ENCODE assay signal across 40 cellular contexts in the genomic region with DNA sequence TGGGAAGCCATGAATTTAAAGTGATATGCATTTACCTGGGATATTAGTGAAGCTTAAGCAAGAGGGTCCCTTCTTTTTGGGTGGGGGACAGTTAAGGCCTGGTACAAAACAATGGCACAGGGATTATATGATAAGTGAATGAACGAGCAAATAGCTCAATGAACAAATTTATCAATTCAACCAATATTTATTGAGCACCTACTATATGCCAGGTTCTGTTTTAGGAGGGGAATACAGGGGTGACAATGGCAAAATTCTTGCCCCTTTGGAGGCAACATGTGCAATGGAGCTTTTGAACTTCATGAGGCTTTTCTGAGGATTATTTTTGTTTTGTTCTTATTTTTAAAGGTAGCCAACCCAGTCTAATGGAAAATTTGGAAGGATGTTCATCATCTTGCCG.
"Had no signal": no experiment of that assay in that cellular context is flagged by ENCODE, and none has a peak within 500 bp of the region (broad histone marks: within the 10 kb centered on the region; RNA-seq: fewer than 3 reads in every experiment).

No MANE protein-coding gene starts in this region.

- H3K27ac ChIP-seq: adrenal gland, ascending aorta, body of pancreas, brain microvascular endothelial cell, breast epithelium, cardiac muscle cell had no signal

- H3K4me3 ChIP-seq: adrenal gland, ascending aorta, body of pancreas, breast epithelium, cardiac muscle cell had no signal

- H3K4me3 Mint-ChIP-seq: activated naive CD4-positive, alpha-beta T cell treated with anti-CD3 and anti-CD28 coated beads for 36 hours; activated naive CD4-positive, alpha-beta T cell treated with anti-CD3 and anti-CD28 coated beads, Interleukin-2, amount 10 ng/mL, durations not matched to agents 7 days and 5 days; activated naive CD4-positive, alpha-beta T cell treated with anti-CD3 and anti-CD28 coated beads, Interleukin-2, amount 50 U/mL, for 24 hours; activated naive CD8-positive, alpha-beta T cell; activated naive CD8-positive, alpha-beta T cell treated with anti-CD3 and anti-CD28 coated beads for 36 hours; activated naive CD8-positive, alpha-beta T cell treated with anti-CD3 and anti-CD28 coated beads, Interleukin-2, amount 10 ng/mL, durations not matched to agents 7 days and 5 days; activated naive CD8-positive, alpha-beta T cell treated with anti-CD3 and anti-CD28 coated beads, Interleukin-2, amount 50 U/mL, for 24 hours; activated T-cell treated with anti-CD3 and anti-CD28 coated beads, Interleukin-2, amount 50 U/mL, for 24 hours; activated T-cell treated with anti-CD3 and anti-CD28 coated beads, Interleukin-2, amount 50 U/mL, for 4 hours; activated T-cell treated with anti-CD3 and anti-CD28 coated beads, Interleukin-2, amount 50 U/mL, for 72 hours; activated T-helper 1 cell treated with anti-CD3 and anti-CD28 coated beads, Interleukin-12 subunit alpha, Interleukin-12 subunit beta, Interleukin-2, Interleukin-4 antibody, amounts not matched to agents 30 ng/mL and 10 ng/mL and 1 ng/mL, durations not matched to agents 14 hours and 24 hours and 36 hours; activated T-helper 17 cell treated with anti-CD3 and anti-CD28 coated beads, Interleukin-2, amount 50 U/mL, for 72 hours; central memory CD8-positive, alpha-beta T cell had no signal

- H3K4me1 Mint-ChIP-seq: activated naive CD4-positive, alpha-beta T cell treated with anti-CD3 and anti-CD28 coated beads, Interleukin-2, amount 10 ng/mL, durations not matched to agents 7 days and 5 days; activated naive CD4-positive, alpha-beta T cell treated with anti-CD3 and anti-CD28 coated beads, Interleukin-2, amount 50 U/mL, for 24 hours; activated T-helper 17 cell treated with anti-CD3 and anti-CD28 coated beads, Interleukin-2, amount 50 U/mL, for 72 hours; central memory CD8-positive, alpha-beta T cell had no signal

- H3K9me3 Mint-ChIP-seq: activated naive CD4-positive, alpha-beta T cell treated with anti-CD3 and anti-CD28 coated beads for 36 hours; activated naive CD4-positive, alpha-beta T cell treated with anti-CD3 and anti-CD28 coated beads, Interleukin-2, amount 10 ng/mL, durations not matched to agents 7 days and 5 days; activated naive CD4-positive, alpha-beta T cell treated with anti-CD3 and anti-CD28 coated beads, Interleukin-2, amount 50 U/mL, for 24 hours; activated naive CD4-positive, alpha-beta T cell treated with anti-CD3 and anti-CD28 coated beads, Interleukin-2, amount 50 U/mL, for 72 hours; activated naive CD8-positive, alpha-beta T cell treated with anti-CD3 and anti-CD28 coated beads for 36 hours; activated naive CD8-positive, alpha-beta T cell treated with anti-CD3 and anti-CD28 coated beads, Interleukin-2, amount 50 U/mL, for 24 hours; activated T-cell treated with anti-CD3 and anti-CD28 coated beads, Interleukin-2, amount 50 U/mL, for 24 hours; activated T-cell treated with anti-CD3 and anti-CD28 coated beads, Interleukin-2, amount 50 U/mL, for 4 hours; activated T-cell treated with anti-CD3 and anti-CD28 coated beads, Interleukin-2, amount 50 U/mL, for 72 hours; activated T-helper 1 cell treated with anti-CD3 and anti-CD28 coated beads, Interleukin-12 subunit alpha, Interleukin-12 subunit beta, Interleukin-2, Interleukin-4 antibody, amounts not matched to agents 30 ng/mL and 10 ng/mL and 1 ng/mL, durations not matched to agents 14 hours and 24 hours and 36 hours; activated T-helper 17 cell treated with anti-CD3 and anti-CD28 coated beads, Interleukin-2, amount 50 U/mL, for 72 hours; activated T-helper 2 cell treated with anti-CD3 and anti-CD28 coated beads, Interferon-gamma antibody, Interleukin-2, Interleukin-4, amounts not matched to agents 10 μg/mL and 5 μg/mL and 100 μg/mL, durations not matched to agents 14 hours and 24 hours and 36 hours; central memory CD8-positive, alpha-beta T cell had no signal

- DNase-seq: activated effector memory CD4-positive, alpha-beta T cell treated with anti-CD3 and anti-CD28 coated beads, Interleukin-2, amount 50 U/mL, for 16 hours; activated effector memory CD4-positive, alpha-beta T cell treated with Interleukin-2 at 50 U/mL for 16 hours; activated gamma-delta T cell; activated gamma-delta T cell treated with Interleukin-2 at 50 U/mL for 16 hours; activated naive CD4-positive, alpha-beta T cell; activated naive CD4-positive, alpha-beta T cell treated with anti-CD3 and anti-CD28 coated beads for 36 hours; activated naive CD4-positive, alpha-beta T cell treated with anti-CD3 and anti-CD28 coated beads, Interleukin-2, amount 10 ng/mL, durations not matched to agents 7 days and 5 days; activated naive CD4-positive, alpha-beta T cell treated with anti-CD3 and anti-CD28 coated beads, Interleukin-2, amount 50 U/mL, for 16 hours; activated naive CD4-positive, alpha-beta T cell treated with Interleukin-2 at 50 U/mL for 16 hours; activated naive CD8-positive, alpha-beta T cell treated with anti-CD3 and anti-CD28 coated beads for 36 hours; activated naive CD8-positive, alpha-beta T cell treated with anti-CD3 and anti-CD28 coated beads, Interleukin-2, amount 10 ng/mL, durations not matched to agents 7 days and 5 days; activated naive CD8-positive, alpha-beta T cell treated with anti-CD3 and anti-CD28 coated beads, Interleukin-2, amount 50 U/mL, for 24 hours; activated T-cell treated with anti-CD3 and anti-CD28 coated beads, Interleukin-2, amount 50 U/mL, for 1 hour; activated T-cell treated with anti-CD3 and anti-CD28 coated beads, Interleukin-2, amount 50 U/mL, for 24 hours; activated T-cell treated with anti-CD3 and anti-CD28 coated beads, Interleukin-2, amount 50 U/mL, for 4 hours; activated T-cell treated with anti-CD3 and anti-CD28 coated beads, Interleukin-2, amount 50 U/mL, for 48 hours; activated T-cell treated with anti-CD3 and anti-CD28 coated beads, Interleukin-2, amount 50 U/mL, for 72 hours; adrenal gland; amniotic stem cell; amygdala; anterior cingulate cortex; aorta; body of pancreas; brain microvascular endothelial cell; caudate nucleus; central memory CD4-positive, alpha-beta T cell; cerebellar nuclear complex had no signal

- FAIRE-seq: astrocyte, bronchial epithelial cell had no signal

- H3K36me3 Mint-ChIP-seq: activated naive CD4-positive, alpha-beta T cell treated with anti-CD3 and anti-CD28 coated beads, Interleukin-2, amount 10 ng/mL, durations not matched to agents 7 days and 5 days; activated naive CD4-positive, alpha-beta T cell treated with anti-CD3 and anti-CD28 coated beads, Interleukin-2, amount 50 U/mL, for 24 hours; activated naive CD4-positive, alpha-beta T cell treated with anti-CD3 and anti-CD28 coated beads, Interleukin-2, amount 50 U/mL, for 72 hours; activated naive CD8-positive, alpha-beta T cell; activated naive CD8-positive, alpha-beta T cell treated with anti-CD3 and anti-CD28 coated beads for 36 hours; activated naive CD8-positive, alpha-beta T cell treated with anti-CD3 and anti-CD28 coated beads, Interleukin-2, amount 10 ng/mL, durations not matched to agents 7 days and 5 days; brain had no signal

- H3K27me3 ChIP-seq: ascending aorta, body of pancreas had no signal

- H3K9me3 ChIP-seq: adrenal gland, ascending aorta, body of pancreas, breast epithelium had no signal

- H3K36me3 ChIP-seq: adrenal gland, ascending aorta, brain microvascular endothelial cell, breast epithelium, cardiac muscle cell had no signal

- H3K27ac Mint-ChIP-seq: activated naive CD4-positive, alpha-beta T cell treated with anti-CD3 and anti-CD28 coated beads for 36 hours; activated naive CD4-positive, alpha-beta T cell treated with anti-CD3 and anti-CD28 coated beads, Interleukin-2, amount 10 ng/mL, durations not matched to agents 7 days and 5 days; activated naive CD4-positive, alpha-beta T cell treated with anti-CD3 and anti-CD28 coated beads, Interleukin-2, amount 50 U/mL, for 24 hours; activated naive CD4-positive, alpha-beta T cell treated with anti-CD3 and anti-CD28 coated beads, Interleukin-2, amount 50 U/mL, for 72 hours; activated naive CD8-positive, alpha-beta T cell; activated naive CD8-positive, alpha-beta T cell treated with anti-CD3 and anti-CD28 coated beads for 36 hours; activated naive CD8-positive, alpha-beta T cell treated with anti-CD3 and anti-CD28 coated beads, Interleukin-2, amount 10 ng/mL, durations not matched to agents 7 days and 5 days; activated naive CD8-positive, alpha-beta T cell treated with anti-CD3 and anti-CD28 coated beads, Interleukin-2, amount 50 U/mL, for 24 hours; activated T-cell treated with anti-CD3 and anti-CD28 coated beads, Interleukin-2, amount 50 U/mL, for 24 hours; activated T-cell treated with anti-CD3 and anti-CD28 coated beads, Interleukin-2, amount 50 U/mL, for 72 hours; activated T-helper 1 cell treated with anti-CD3 and anti-CD28 coated beads, Interleukin-12 subunit alpha, Interleukin-12 subunit beta, Interleukin-2, Interleukin-4 antibody, amounts not matched to agents 30 ng/mL and 10 ng/mL and 1 ng/mL, durations not matched to agents 14 hours and 24 hours and 36 hours; activated T-helper 17 cell treated with anti-CD3 and anti-CD28 coated beads, Interleukin-2, amount 50 U/mL, for 72 hours; activated T-helper 2 cell treated with anti-CD3 and anti-CD28 coated beads, Interferon-gamma antibody, Interleukin-2, Interleukin-4, amounts not matched to agents 10 μg/mL and 5 μg/mL and 100 μg/mL, durations not matched to agents 14 hours and 24 hours and 36 hours; brain had no signal

- H3K4me1 ChIP-seq: breast epithelium had no signal

- ATAC-seq: activated naive CD4-positive, alpha-beta T cell treated with anti-CD3 and anti-CD28 coated beads, Interleukin-2, amount 50 U/mL, for 72 hours; activated naive CD8-positive, alpha-beta T cell treated with anti-CD3 and anti-CD28 coated beads, Interleukin-2, amount 50 U/mL, for 24 hours; activated T-cell treated with anti-CD3 and anti-CD28 coated beads, Interleukin-2, amount 50 U/mL, for 4 hours; activated T-cell treated with anti-CD3 and anti-CD28 coated beads, Interleukin-2, amount 50 U/mL, for 72 hours; activated T-helper 17 cell treated with anti-CD3 and anti-CD28 coated beads, Interleukin-2, amount 50 U/mL, for 72 hours; body of pancreas had no signal
